13 cellular contexts compared by ENCODE assay signal in the genomic region with DNA sequence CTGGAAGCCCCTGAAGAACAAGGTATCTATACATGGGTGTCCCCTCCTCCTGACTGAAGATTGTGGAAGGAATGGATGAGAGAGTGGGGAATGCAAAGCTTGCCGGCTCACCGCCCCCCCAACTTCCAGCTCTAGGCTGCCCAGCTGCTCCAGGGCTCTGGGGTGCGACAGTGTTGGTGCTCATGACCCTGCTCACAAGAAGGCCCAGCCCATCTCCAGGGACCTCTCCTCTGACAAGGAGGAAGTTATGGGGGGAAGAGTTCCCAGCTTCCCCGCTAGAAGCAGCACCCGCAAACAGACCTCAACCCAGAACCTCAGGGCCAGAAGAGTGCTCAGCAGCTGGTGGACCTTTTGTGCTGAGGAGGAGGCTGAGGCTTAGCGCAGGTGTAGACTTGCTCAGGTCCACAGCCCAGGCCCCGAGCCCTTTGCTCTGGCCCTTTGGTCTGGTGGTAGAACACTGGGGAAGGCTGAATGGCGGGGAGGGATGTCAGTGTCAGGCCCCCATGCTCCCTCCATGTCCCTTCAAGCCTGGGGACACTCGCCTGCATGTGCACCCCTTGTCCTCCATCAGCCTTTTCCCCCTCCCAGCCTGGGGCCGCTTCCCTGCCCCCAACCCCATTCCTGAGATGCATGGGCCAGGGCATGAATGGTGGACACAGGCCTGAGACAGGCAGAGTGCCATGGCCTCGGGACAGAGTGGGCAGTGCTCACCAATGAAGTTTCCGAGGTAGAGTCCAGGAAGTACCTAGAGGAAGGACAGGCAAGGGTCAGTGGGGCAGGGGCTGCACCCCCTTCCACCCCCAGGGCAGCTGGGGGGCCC. TPM values are rescaled to one million over a fixed set of nuclear protein-coding genes. Genes with fewer than 3 reads are reported as not detected.
DNase-seq lines count a peak whose midpoint lies in the region; ATAC-seq, FAIRE-seq and TF ChIP-seq lines count a peak whose summit lies in the region.
"Had no signal": no experiment of that assay in that cellular context is flagged by ENCODE, and none has a peak within 500 bp of the region (broad histone marks: within the 10 kb centered on the region; RNA-seq: fewer than 3 reads in every experiment).

No MANE protein-coding gene starts in this region.

- DNase-seq in CD4-positive, alpha-beta memory T cell = no peak
- peak in 1 of 2 experiments; percentile 42 for DNase-seq in H1 (ENCODE audit: low read depth in 1 of 2, low spot score in 2 of 2)
- no peak for DNase-seq in effector memory CD4-positive, alpha-beta T cell
- no peak for DNase-seq in GM12891 (ENCODE audit: insufficient read length, low spot score)
- DNase-seq: EL, NCI-H1048 had no signal

- TF ChIP-seq CTCF in Loucy (conservative IDR thresholded peaks at IDR 0.05; ENCODE audit: low read length) (no peak), H1 (IDR thresholded peaks at IDR 0.05; ENCODE audit: control extremely low read depth in 1 of 3, insufficient read depth in 1 of 3, low read depth in 1 of 3, low read length in 3 of 3) (no peak)

- no peak overlapping the region for H2BK120ac ChIP-seq in H1 (replicated peaks; ENCODE audit: low read depth, low read length)

- CTCF ChIA-PET in CD4-positive, alpha-beta memory T cell (lab: Charles Lee; ENCODE audit: partially characterized antibody) = no interaction called here
- CTCF ChIA-PET in H1 (lab: Charles Lee; ENCODE audit: partially characterized antibody) = interaction anchor here (5.5 kb wide), 1 partner anchor 16 kb away, joined by 32 read pairs; no protein-coding TSS in a partner anchor

- H3K9ac ChIP-seq in Loucy (ENCODE audit: low read depth, low read length, poor library complexity, severe bottlenecking) = no peak overlapping the region
- H3K9ac ChIP-seq in H1 (replicated peaks in 1 of 4; ENCODE audit: extremely low read depth in 1 of 4, low read depth in 3 of 4, low read length in 3 of 4) = no peak overlapping the region; a peak in 1 of 7 replicates

- H3K4ac ChIP-seq in H1 (replicated peaks; ENCODE audit: insufficient read length, low read depth, low read length) = no peak overlapping the region

- H3K18ac ChIP-seq in H1 (ENCODE audit: extremely low read depth, low read length) = no peak overlapping the region

- POLR2A ChIA-PET in CD4-positive, alpha-beta memory T cell (lab: Charles Lee; ENCODE audit: partially characterized antibody) = no interaction called here
- POLR2A ChIA-PET in H1 (lab: Charles Lee; ENCODE audit: partially characterized antibody) = no interaction called here

- TF ChIP-seq RAD21 in H1 (IDR thresholded peaks at IDR 0.05 in 1 of 2, conservative IDR thresholded peaks at IDR 0.05 in 1 of 2; ENCODE audit: low read depth in 2 of 2, low read length in 2 of 2) = no peak

- no peaks in the 10 kb centered on the region for H3K79me2 ChIP-seq in Loucy (ENCODE audit: insufficient read depth, low read length)
- H3K79me2 ChIP-seq in H1 (ENCODE audit: control insufficient read depth in 1 of 2, insufficient read depth in 2 of 2, low read length in 2 of 2) = no peaks in the 10 kb centered on the region

- H3K36me3 Mint-ChIP-seq in CD4-positive, alpha-beta memory T cell = peaks cover 0 to 4% of the 10 kb centered on the region in 2 donors

- intact Hi-C loops in CD4-positive, alpha-beta memory T cell (cut with micrococcal nuclease) = no loop called here

- no peak for TF ChIP-seq EP300 in H1 (IDR thresholded peaks at IDR 0.05; ENCODE audit: borderline replicate concordance in 1 of 2, low read depth in 2 of 2, low read length in 2 of 2)

- H2BK12ac ChIP-seq in H1 (ENCODE audit: low read depth, low read length) = peak overlapping the region; percentile 60; the same call in 1 of the 2 replicates

- ATAC-seq in GM21529 (IDR thresholded peaks at IDR 0.05; ENCODE audit: unreplicated experiment) (no peak), GM21528 (IDR thresholded peaks at IDR 0.05; ENCODE audit: low FRiP score, unreplicated experiment) (no peak)
- ATAC-seq: HCT116 had no signal

- H4K20me1 ChIP-seq in Loucy (ENCODE audit: insufficient read depth, low read length, poor library complexity, severe bottlenecking) (no peaks in the 10 kb centered on the region), H1 (replicated peaks in 1 of 2; ENCODE audit: control insufficient read depth in 1 of 2, insufficient read depth in 2 of 2, low read length in 2 of 2) (peaks cover 0 to 6% of the 10 kb centered on the region in 2 experiments)

- no peak overlapping the region for H2AK5ac ChIP-seq in H1 (ENCODE audit: low read depth, low read length)

- no peak overlapping the region for H3K27ac ChIP-seq in CD4-positive, alpha-beta memory T cell (ENCODE audit: low read depth, low read length)
- no peak overlapping the region for H3K27ac ChIP-seq in H1 (ENCODE audit: low read depth, low read length)
- H3K27ac ChIP-seq in effector memory CD4-positive, alpha-beta T cell (ENCODE audit: insufficient read depth, low read length, poor library complexity, severe bottlenecking) = no peak overlapping the region

- H3K27ac Mint-ChIP-seq in CD4-positive, alpha-beta memory T cell = peak overlapping the region in 1 of 7 donors; percentile 50

- no peak overlapping the region for H4K5ac ChIP-seq in H1 (ENCODE audit: insufficient read length, low read depth, low read length)

- H4K91ac ChIP-seq in H1 (replicated peaks; ENCODE audit: insufficient read length, low read length) = no peak overlapping the region

- peaks cover 7 to 15% (median 12%) of the 10 kb centered on the region in 4 donors for H3K4me1 Mint-ChIP-seq in CD4-positive, alpha-beta memory T cell

- H4K8ac ChIP-seq in H1 (ENCODE audit: extremely low read depth, insufficient read depth, low read length) = no peak overlapping the region; the same call in 1 of the 2 replicates

- peaks cover 15% of the 10 kb centered on the region for H3K4me1 ChIP-seq in CD4-positive, alpha-beta memory T cell (ENCODE audit: insufficient read depth, low read length)
- H3K4me1 ChIP-seq in Loucy (ENCODE audit: insufficient read depth, low read length, poor library complexity, severe bottlenecking) (peaks cover 11% of the 10 kb centered on the region), H1 (replicated peaks in 1 of 4; ENCODE audit: control insufficient read depth in 3 of 4, insufficient read depth in 4 of 4, low read length in 3 of 4) (peaks cover 0 to 12% (median 6%) of the 10 kb centered on the region in 4 experiments; a peak in 6 of 7 replicates), neuron (ENCODE audit: insufficient read depth, low read length) (peaks cover 30% of the 10 kb centered on the region)
- peaks cover 14% of the 10 kb centered on the region for H3K4me1 ChIP-seq in effector memory CD4-positive, alpha-beta T cell (ENCODE audit: control insufficient read depth, insufficient read depth, low read length, poor library complexity, severe bottlenecking)

- no peaks in the 10 kb centered on the region for H3F3A ChIP-seq in Loucy (ENCODE audit: low read depth)

- FAIRE-seq in H1 (lab: Jason Lieb, UNC) = no peak
- FAIRE-seq in GM12891 (lab: Jason Lieb, UNC) = no peak
- FAIRE-seq: islet of Langerhans had no signal

- peaks cover 0 to 2% (median 0%) of the 10 kb centered on the region in 8 donors for H3K9me3 Mint-ChIP-seq in CD4-positive, alpha-beta memory T cell

- TF ChIP-seq POLR2A in H1 (IDR thresholded peaks at IDR 0.05; ENCODE audit: control extremely low read depth in 1 of 2, low read depth in 2 of 2, low read length in 2 of 2) = no peak
- no peak for TF ChIP-seq POLR2A in GM12891 (IDR thresholded peaks at IDR 0.05; ENCODE audit: low read depth, low read length)

- no peaks in the 10 kb centered on the region for H3K9me3 ChIP-seq in CD4-positive, alpha-beta memory T cell (ENCODE audit: control insufficient read depth in 1 of 2, low read length in 2 of 2)
- H3K9me3 ChIP-seq in Loucy (ENCODE audit: insufficient read depth, low read depth, low read length) (no peaks in the 10 kb centered on the region), H1 (ENCODE audit: insufficient read depth in 2 of 2, low read depth in 1 of 2, low read length in 1 of 2) (no peaks in the 10 kb centered on the region), neuron (ENCODE audit: low read length) (no peaks in the 10 kb centered on the region)
- no peaks in the 10 kb centered on the region for H3K9me3 ChIP-seq in effector memory CD4-positive, alpha-beta T cell (ENCODE audit: control insufficient read depth, low read length)

- no peak overlapping the region for H2BK5ac ChIP-seq in H1 (ENCODE audit: low read depth, low read length)

- no peaks in the 10 kb centered on the region for H3K36me3 ChIP-seq in CD4-positive, alpha-beta memory T cell (ENCODE audit: insufficient read depth, low read length)
- H3K36me3 ChIP-seq in Loucy (ENCODE audit: insufficient read depth, low read length) = no peaks in the 10 kb centered on the region
- no peaks in the 10 kb centered on the region for H3K36me3 ChIP-seq in H1 (ENCODE audit: control insufficient read depth in 2 of 4, insufficient read depth in 4 of 4, low read length in 3 of 4)
- peaks cover 9% of the 10 kb centered on the region for H3K36me3 ChIP-seq in neuron (ENCODE audit: insufficient read depth, low read length)
- no peaks in the 10 kb centered on the region for H3K36me3 ChIP-seq in effector memory CD4-positive, alpha-beta T cell (ENCODE audit: control insufficient read depth, insufficient read depth, low read length)

- no peak overlapping the region for H3K14ac ChIP-seq in H1 (ENCODE audit: insufficient read length)

- peak overlapping the region; percentile 20 to 98 (median 92) for H3K4me3 Mint-ChIP-seq in CD4-positive, alpha-beta memory T cell

- H3K79me1 ChIP-seq in H1 (ENCODE audit: low read depth, low read length) = no peaks in the 10 kb centered on the region

- H3K4me2 ChIP-seq in Loucy (ENCODE audit: low read depth, low read length, poor library complexity, severe bottlenecking) (peak overlapping the region; percentile 68), H1 (ENCODE audit: insufficient read depth in 1 of 2, low read depth in 2 of 2, low read length in 2 of 2) (peak overlapping the region; percentile 71 to 96)

- no peak overlapping the region for H3K23ac ChIP-seq in H1 (ENCODE audit: insufficient read length)

- no peak overlapping the region for H3K56ac ChIP-seq in H1 (replicated peaks; ENCODE audit: insufficient read length, low read depth, low read length)

- peaks cover 34% of the 10 kb centered on the region for H3K27me3 ChIP-seq in CD4-positive, alpha-beta memory T cell (ENCODE audit: insufficient read depth, low read length)
- H3K27me3 ChIP-seq in Loucy (ENCODE audit: insufficient read depth, low read length, poor library complexity, severe bottlenecking) (peaks cover 9% of the 10 kb centered on the region), H1 (replicated peaks in 1 of 4; ENCODE audit: control insufficient read depth in 3 of 4, extremely low read depth in 1 of 4, insufficient read depth in 3 of 4, low read length in 3 of 4) (peaks cover 19 to 35% (median 29%) of the 10 kb centered on the region in 4 experiments), neuron (ENCODE audit: insufficient read depth, low read length) (no peaks in the 10 kb centered on the region)
- peaks cover 24% of the 10 kb centered on the region for H3K27me3 ChIP-seq in effector memory CD4-positive, alpha-beta T cell (replicated peaks; ENCODE audit: control insufficient read depth, insufficient read depth, low read length, poor library complexity, severe bottlenecking)

- H3K9me2 ChIP-seq in Loucy (replicated peaks; ENCODE audit: low read depth, low read length) = no peaks in the 10 kb centered on the region

- peaks cover 9% of the 10 kb centered on the region for H3K23me2 ChIP-seq in H1 (ENCODE audit: low read depth, low read length)

- H3K4me3 ChIP-seq in CD4-positive, alpha-beta memory T cell (ENCODE audit: low read length in 2 of 2) = no peak overlapping the region
- H3K4me3 ChIP-seq in Loucy (ENCODE audit: low read length, poor library complexity, severe bottlenecking) (no peak overlapping the region), H1 (ENCODE audit: extremely low read depth in 1 of 4, insufficient read depth in 2 of 4, low read depth in 3 of 4, low read length in 4 of 4) (peak overlapping the region in 2 of 4 experiments; percentile 75 to 89; a peak in 4 of 8 replicates), neuron (ENCODE audit: low read length) (peak overlapping the region; percentile 74)
- H3K4me3 ChIP-seq in effector memory CD4-positive, alpha-beta T cell (ENCODE audit: insufficient read depth, low read depth, low read length, poor library complexity, severe bottlenecking) = no peak overlapping the region

- no peak overlapping the region; the same call in 1 of the 2 replicates for H2BK20ac ChIP-seq in H1 (ENCODE audit: low read length)

- peaks cover 29 to 33% of the 10 kb centered on the region in 2 donors for H3K27me3 Mint-ChIP-seq in CD4-positive, alpha-beta memory T cell

- no peak overlapping the region for H2AFZ ChIP-seq in Loucy (ENCODE audit: low read length)
- H2AFZ ChIP-seq in H1 (ENCODE audit: low read length) = no peak overlapping the region
- no peak overlapping the region for H2AFZ ChIP-seq in neuron (ENCODE audit: low read depth, low read length)

- H2BK15ac ChIP-seq in H1 (ENCODE audit: low read length) = no peak overlapping the region

- 82% methylated on average over 12 of the region's 12 CpGs; no CpG with 5 or more reads in 1 of the 2 experiments for WGBS in H1 (ENCODE audit: extremely low coverage in 1 of 2, insufficient coverage in 1 of 2, insufficient read length in 1 of 2, insufficient replicate concordance in 2 of 2, low coverage in 1 of 2, low lambda C conversion rate in 2 of 2, missing lambda C conversion rate in 1 of 2), 2 experiments

RNA-seq across cellular contexts. Expression of a gene that starts 1.3 kb away (rescaled TPM):
- not detected for total RNA-seq in CD4-positive, alpha-beta memory T cell
- polyA plus RNA-seq in CD4-positive, alpha-beta memory T cell = not detected
- 0.91 and 1.0 TPM in 2 replicates for total RNA-seq in H1 (2021; fragmentation: NEBNext Ultra II Directional; extraction: Animal tissue kit (Norgen Biotek cat#: 25700))
- polyA plus RNA-seq in H1 (2011; rRNA removed) = 3.2 and 6.0 TPM in 2 replicates
- 3.9 TPM for polyA plus RNA-seq in H1 (2011; cell fraction: cytosol; rRNA removed)
- polyA plus RNA-seq in H1 (2011; cell fraction: nucleus; rRNA removed) = 4.7 TPM
- polyA plus RNA-seq in H1 (2012, experiment 1 of 2) = 0.77 to 3.2 TPM (median 2.8 TPM) in 4 replicates
- polyA plus RNA-seq in H1 (2012, experiment 2 of 2) = 1.6 TPM
- polyA plus RNA-seq in H1 (2013, experiment 1 of 2) = 0.87 TPM
- 0.79 TPM for polyA plus RNA-seq in H1 (2013, experiment 2 of 2)
- 0.39 and 1.1 TPM in 2 replicates for polyA minus RNA-seq in H1 (2011; rRNA and poly(A)+ RNA removed)
- polyA minus RNA-seq in H1 (2011; cell fraction: cytosol; rRNA and poly(A)+ RNA removed) = 2.6 TPM
- polyA minus RNA-seq in H1 (2011; cell fraction: nucleus; rRNA and poly(A)+ RNA removed) = 5.4 TPM
- polyA plus RNA-seq in GM12891 (2012; ENCODE audit: low read depth, missing spikeins) = 0.80 TPM
- total RNA-seq: epithelial cell of proximal tubule had no signal

RNA-seq across cellular contexts. Expression of a gene that starts 1.4 kb away (rescaled TPM):
- not detected for total RNA-seq in CD4-positive, alpha-beta memory T cell
- polyA plus RNA-seq in CD4-positive, alpha-beta memory T cell = under 1 TPM in 1 of 2 donors, not detected in 1; 0.25 TPM
- not detected in 2 replicates for total RNA-seq in H1 (2021; fragmentation: NEBNext Ultra II Directional; extraction: Animal tissue kit (Norgen Biotek cat#: 25700))
- polyA plus RNA-seq in H1 (2011; rRNA removed) = 0.06 and 0.19 TPM in 2 replicates
- polyA plus RNA-seq in H1 (2011; cell fraction: cytosol; rRNA removed) = 0.10 TPM
- 0.20 TPM for polyA plus RNA-seq in H1 (2011; cell fraction: nucleus; rRNA removed)
- polyA plus RNA-seq in H1 (2012, experiment 1 of 2) = 0.15 to 0.24 TPM (median 0.16 TPM) in 3 of 4 replicates, not detected in the other
- polyA plus RNA-seq in H1 (2012, experiment 2 of 2) = not detected
- polyA plus RNA-seq in H1 (2013, experiment 1 of 2) = not detected
- polyA plus RNA-seq in H1 (2013, experiment 2 of 2) = 0.04 TPM
- 0.20 TPM in 1 of 2 replicates, not detected in the other for polyA minus RNA-seq in H1 (2011; rRNA and poly(A)+ RNA removed)
- polyA minus RNA-seq in H1 (2011; cell fraction: cytosol; rRNA and poly(A)+ RNA removed) = not detected
- polyA minus RNA-seq in H1 (2011; cell fraction: nucleus; rRNA and poly(A)+ RNA removed) = not detected
- polyA plus RNA-seq in GM12891 (2012; ENCODE audit: low read depth, missing spikeins) = 0.24 TPM
- total RNA-seq: epithelial cell of proximal tubule had no signal

RNA-seq across cellular contexts. Expression of a gene that starts 23.7 kb away (rescaled TPM):
- total RNA-seq in CD4-positive, alpha-beta memory T cell = not detected
- polyA plus RNA-seq in CD4-positive, alpha-beta memory T cell = not detected
- total RNA-seq in H1 (2021; fragmentation: NEBNext Ultra II Directional; extraction: Animal tissue kit (Norgen Biotek cat#: 25700)) = not detected in 2 replicates
- polyA plus RNA-seq in H1 (2011; rRNA removed) = 0.45 and 0.47 TPM in 2 replicates
- 0.36 TPM for polyA plus RNA-seq in H1 (2011; cell fraction: cytosol; rRNA removed)
- polyA plus RNA-seq in H1 (2011; cell fraction: nucleus; rRNA removed) = 0.43 TPM
- polyA plus RNA-seq in H1 (2012, experiment 1 of 2) = 0.13 to 0.28 TPM in 2 of 4 replicates, not detected in the others
- 0.26 TPM for polyA plus RNA-seq in H1 (2012, experiment 2 of 2)
- 0.12 TPM for polyA plus RNA-seq in H1 (2013, experiment 1 of 2)
- polyA plus RNA-seq in H1 (2013, experiment 2 of 2) = 0.20 TPM
- not detected in 2 replicates for polyA minus RNA-seq in H1 (2011; rRNA and poly(A)+ RNA removed)
- polyA minus RNA-seq in H1 (2011; cell fraction: cytosol; rRNA and poly(A)+ RNA removed) = not detected
- 1.00 TPM for polyA minus RNA-seq in H1 (2011; cell fraction: nucleus; rRNA and poly(A)+ RNA removed)
- not detected for polyA plus RNA-seq in GM12891 (2012; ENCODE audit: low read depth, missing spikeins)
- total RNA-seq: epithelial cell of proximal tubule had no signal

RNA-seq across cellular contexts. Expression of a gene that starts 49.9 kb away (rescaled TPM):
- not detected for total RNA-seq in CD4-positive, alpha-beta memory T cell
- polyA plus RNA-seq in CD4-positive, alpha-beta memory T cell = not detected
- total RNA-seq in H1 (2021; fragmentation: NEBNext Ultra II Directional; extraction: Animal tissue kit (Norgen Biotek cat#: 25700)) = 0.22 TPM in 1 of 2 replicates, not detected in the other
- polyA plus RNA-seq in H1 (2011; rRNA removed) = 0.26 and 0.27 TPM in 2 replicates
- 0.36 TPM for polyA plus RNA-seq in H1 (2011; cell fraction: cytosol; rRNA removed)
- 0.73 TPM for polyA plus RNA-seq in H1 (2011; cell fraction: nucleus; rRNA removed)
- 0.21 to 0.41 TPM (median 0.23 TPM) in 4 replicates for polyA plus RNA-seq in H1 (2012, experiment 1 of 2)
- polyA plus RNA-seq in H1 (2012, experiment 2 of 2) = 0.13 TPM
- 0.20 TPM for polyA plus RNA-seq in H1 (2013, experiment 1 of 2)
- 0.22 TPM for polyA plus RNA-seq in H1 (2013, experiment 2 of 2)
- 0.09 and 0.32 TPM in 2 replicates for polyA minus RNA-seq in H1 (2011; rRNA and poly(A)+ RNA removed)
- not detected for polyA minus RNA-seq in H1 (2011; cell fraction: cytosol; rRNA and poly(A)+ RNA removed)
- 0.40 TPM for polyA minus RNA-seq in H1 (2011; cell fraction: nucleus; rRNA and poly(A)+ RNA removed)
- 0.15 TPM for polyA plus RNA-seq in GM12891 (2012; ENCODE audit: low read depth, missing spikeins)
- total RNA-seq: epithelial cell of proximal tubule had no signal
